ENCODE assay signal across 24 cellular contexts in the genomic region with DNA sequence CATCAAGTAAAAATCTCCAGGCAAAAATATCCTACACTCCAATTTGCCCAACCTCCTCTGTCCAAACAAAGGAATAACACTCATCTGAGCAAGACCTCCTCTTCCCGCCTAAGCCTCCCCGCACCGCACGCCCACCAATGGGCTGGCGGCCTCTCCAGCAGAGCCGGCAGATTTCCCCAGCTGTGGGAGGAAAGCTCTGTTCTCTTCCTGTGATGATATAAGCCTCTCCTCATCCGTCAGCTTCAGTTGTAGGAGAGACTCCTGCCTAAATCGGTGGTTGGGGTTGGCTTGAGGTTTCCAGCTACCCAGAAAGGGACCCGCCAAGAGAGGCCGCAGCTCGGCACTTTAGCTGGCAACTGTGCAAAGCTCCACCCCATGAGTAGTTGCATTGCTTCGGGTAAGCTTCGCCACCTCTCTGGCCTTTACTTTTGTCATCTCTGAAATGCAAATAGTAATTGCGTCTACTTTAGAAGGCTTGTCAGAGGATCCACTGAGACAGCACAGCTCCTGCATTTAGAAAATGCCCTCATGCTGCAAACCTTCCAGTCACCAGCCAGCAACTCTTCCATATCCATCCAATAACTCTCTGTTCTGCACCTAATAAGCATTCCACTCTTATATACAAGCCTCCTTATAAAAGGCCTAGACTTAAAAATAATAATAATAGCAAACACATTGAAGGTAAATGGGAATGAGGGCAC.
DNase-seq lines count a peak whose midpoint lies in the region; TF ChIP-seq lines count a peak whose summit lies in the region.
"Had no signal": no experiment of that assay in that cellular context is flagged by ENCODE, and none has a peak within 500 bp of the region (broad histone marks: within the 10 kb centered on the region; RNA-seq: fewer than 3 reads in every experiment).

No MANE protein-coding gene starts in this region.

- H3K4me1 ChIP-seq in A673 (ENCODE audit: insufficient read depth, low read length, poor library complexity, severe bottlenecking) = no peaks in the 10 kb centered on the region
- H3K4me1 ChIP-seq: suprapubic skin had no signal

- intact Hi-C loops in A673 (cut with micrococcal nuclease; ENCODE audit: unreplicated experiment) = no loop called here

- H3K27ac Mint-ChIP-seq in glutamatergic neuron (ENCODE audit: unreplicated experiment) = peak overlapping the region; percentile 62
- H3K27ac Mint-ChIP-seq in osteocyte (ENCODE audit: unreplicated experiment) = no peak overlapping the region
- H3K27ac Mint-ChIP-seq: activated naive CD8-positive, alpha-beta T cell treated with anti-CD3 and anti-CD28 coated beads for 36 hours; activated T-helper 17 cell treated with anti-CD3 and anti-CD28 coated beads, Interleukin-2, amount 50 U/mL, for 72 hours; CD8-positive, alpha-beta T cell; IgD-negative memory B cell; natural killer cell; progenitor cell of endocrine pancreas; T-helper 2 cell treated with Interferon-gamma antibody and Interleukin-4, amounts not matched to agents 5 μg/mL and 100 μg/mL, for 36 hours had no signal

- CTCF ChIA-PET in A673 (lab: Charles Lee) = interaction anchor here (0.7 kb wide), 1 partner anchor 82 kb away, joined by 4 read pairs; no protein-coding TSS in a partner anchor

- H3K4me3 ChIP-seq in MG63 (no peak overlapping the region), A673 (ENCODE audit: low read depth, low read length, poor library complexity, severe bottlenecking) (no peak overlapping the region)
- H3K4me3 ChIP-seq: suprapubic skin had no signal

- H3K36me3 ChIP-seq in MG63 (no peaks in the 10 kb centered on the region), A673 (ENCODE audit: insufficient read depth, low read length, poor library complexity, severe bottlenecking) (no peaks in the 10 kb centered on the region)
- H3K36me3 ChIP-seq: suprapubic skin had no signal

- BruUV-seq in A673 (replicated peaks; lab: Mats Ljungman, UMichigan) = no TSS peak

- H3K27me3 ChIP-seq in MG63 = no peaks in the 10 kb centered on the region
- no peaks in the 10 kb centered on the region for H3K27me3 ChIP-seq in A673 (replicated peaks; ENCODE audit: insufficient read depth, low read depth, low read length, poor library complexity)
- H3K27me3 ChIP-seq: suprapubic skin had no signal

- no peak for TF ChIP-seq CTCF in glutamatergic neuron (IDR thresholded peaks at IDR 0.05; ENCODE audit: partially characterized antibody, unreplicated experiment)
- TF ChIP-seq CTCF in osteocyte (IDR thresholded peaks at IDR 0.05) = no peak
- no peak for TF ChIP-seq CTCF in A673 (conservative IDR thresholded peaks at IDR 0.05; ENCODE audit: low read depth, low read length)
- TF ChIP-seq CTCF in GM13977 (IDR thresholded peaks at IDR 0.05; ENCODE audit: extremely low read depth, insufficient read depth, missing control alignments) = no peak

- H3K27ac ChIP-seq in A673 (ENCODE audit: low read depth, low read length, poor library complexity, severe bottlenecking) = no peak overlapping the region
- H3K27ac ChIP-seq: suprapubic skin had no signal

- peaks cover 8% of the 10 kb centered on the region for H3K27me3 Mint-ChIP-seq in glutamatergic neuron (ENCODE audit: unreplicated experiment)
- no peaks in the 10 kb centered on the region for H3K27me3 Mint-ChIP-seq in osteocyte (ENCODE audit: unreplicated experiment)
- H3K27me3 Mint-ChIP-seq: activated T-helper 17 cell treated with anti-CD3 and anti-CD28 coated beads, Interleukin-2, amount 50 U/mL, for 72 hours; IgD-negative memory B cell had no signal

- H3K9me3 ChIP-seq in MG63 (no peaks in the 10 kb centered on the region), A673 (ENCODE audit: low read depth, low read length, poor library complexity, severe bottlenecking) (no peaks in the 10 kb centered on the region)
- H3K9me3 ChIP-seq: suprapubic skin had no signal

- H3K36me3 Mint-ChIP-seq in glutamatergic neuron (ENCODE audit: unreplicated experiment) = no peaks in the 10 kb centered on the region
- no peaks in the 10 kb centered on the region for H3K36me3 Mint-ChIP-seq in osteocyte (ENCODE audit: unreplicated experiment)
- H3K36me3 Mint-ChIP-seq: activated naive CD8-positive, alpha-beta T cell treated with anti-CD3 and anti-CD28 coated beads for 36 hours; CD8-positive, alpha-beta T cell; IgD-negative memory B cell; natural killer cell had no signal

- H3K9me3 Mint-ChIP-seq in glutamatergic neuron (ENCODE audit: unreplicated experiment) (peaks cover 3% of the 10 kb centered on the region), osteocyte (ENCODE audit: unreplicated experiment) (no peaks in the 10 kb centered on the region)
- H3K9me3 Mint-ChIP-seq: activated naive CD8-positive, alpha-beta T cell treated with anti-CD3 and anti-CD28 coated beads for 36 hours; activated T-helper 17 cell treated with anti-CD3 and anti-CD28 coated beads, Interleukin-2, amount 50 U/mL, for 72 hours; CD8-positive, alpha-beta T cell; H9; T-helper 2 cell treated with Interferon-gamma antibody and Interleukin-4, amounts not matched to agents 5 μg/mL and 100 μg/mL, for 36 hours had no signal

- H3K4me3 Mint-ChIP-seq in glutamatergic neuron (ENCODE audit: unreplicated experiment) (no peak overlapping the region), osteocyte (ENCODE audit: unreplicated experiment) (no peak overlapping the region)
- H3K4me3 Mint-ChIP-seq: activated naive CD8-positive, alpha-beta T cell treated with anti-CD3 and anti-CD28 coated beads for 36 hours; activated T-helper 17 cell treated with anti-CD3 and anti-CD28 coated beads, Interleukin-2, amount 50 U/mL, for 72 hours; CD8-positive, alpha-beta T cell; H9; IgD-negative memory B cell; natural killer cell; T-helper 2 cell treated with Interferon-gamma antibody and Interleukin-4, amounts not matched to agents 5 μg/mL and 100 μg/mL, for 36 hours had no signal

- DNase-seq in Daoy (ENCODE audit: low read depth) (peak; percentile 88), MG63 (peak; percentile 50), glutamatergic neuron (no peak), osteocyte (ENCODE audit: extremely low spot score, unreplicated experiment) (peak; percentile 70), NCI-H146 (lab: John Stamatoyannopoulos, UW) (no peak), A673 (ENCODE audit: low spot score) (no peak), GM13977 (ENCODE audit: low spot score) (no peak)
- DNase-seq: activated CD4-positive, alpha-beta T cell treated with anti-CD3 and anti-CD28 coated beads, Interleukin-2, amount 50 U/mL, for 4 hours; activated CD8-positive, alpha-beta memory T cell treated with anti-CD3 and anti-CD28 coated beads, Interleukin-2, amount 50 U/mL, for 4 hours; activated naive CD8-positive, alpha-beta T cell treated with anti-CD3 and anti-CD28 coated beads for 36 hours; CD8-positive, alpha-beta T cell; DMS153; effector memory CD4-positive, alpha-beta T cell; H9; left cardiac atrium; natural killer cell; NCI-H1694; NCI-H345; NK-92 treated with Interleukin-12 subunit alpha and Interleukin-12 subunit beta, amount 100 ng/mL, for 24 hours had no signal

- POLR2A ChIA-PET in A673 (lab: Charles Lee; ENCODE audit: low non-redundant PET) = no interaction called here

- in situ Hi-C loops in GM13977 (cut with MboI; ENCODE audit: low pct_unique_long_range_greater_than_20kb, low sequenced_read_pairs, unreplicated experiment) = no loop called here

- H3K4me1 Mint-ChIP-seq in glutamatergic neuron (ENCODE audit: low read depth, unreplicated experiment) (peaks cover 22% of the 10 kb centered on the region), osteocyte (ENCODE audit: unreplicated experiment) (no peaks in the 10 kb centered on the region)
- H3K4me1 Mint-ChIP-seq: activated naive CD8-positive, alpha-beta T cell treated with anti-CD3 and anti-CD28 coated beads for 36 hours; activated T-helper 17 cell treated with anti-CD3 and anti-CD28 coated beads, Interleukin-2, amount 50 U/mL, for 72 hours; IgD-negative memory B cell; natural killer cell had no signal

Comparison
In these comparisons a context has a peak if more than half of its experiments do, and no peak if none do; other contexts are left out.
1. DNase-seq: peak in Daoy (single experiment), MG63 (single experiment) and osteocyte (single experiment); none in glutamatergic neuron (single experiment), NCI-H146 (single experiment), A673 (single experiment) and GM13977 (single experiment).